ENCODE assay signal across 1 cellular context in the genomic region with DNA sequence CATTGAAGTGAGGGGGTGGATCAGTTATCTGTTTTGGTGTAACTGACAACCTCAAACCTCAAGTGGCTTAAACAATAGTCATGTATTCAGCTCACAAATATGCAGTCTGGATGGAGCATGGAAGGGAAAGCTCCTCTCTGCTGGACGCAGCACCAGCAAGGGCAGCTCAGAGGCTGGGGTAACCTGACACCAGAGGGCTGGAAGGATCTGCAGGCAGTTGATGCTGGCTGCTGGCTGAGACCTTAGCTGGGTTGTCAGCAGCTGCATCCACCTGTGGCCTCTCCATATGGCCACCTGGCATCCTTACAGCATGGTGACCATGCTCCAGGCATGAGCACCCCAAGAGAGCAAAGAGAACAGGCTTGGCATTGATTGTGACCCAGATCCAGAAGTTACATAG.
TF ChIP-seq lines count a peak whose summit lies in the region.

No MANE protein-coding gene starts in this region.

TF ChIP-seq in GM23338, 12 proteins besides CTCF, POLR2A, EP300 and RAD21 (continued from another document):
- TF ChIP-seq, protein P1, sequence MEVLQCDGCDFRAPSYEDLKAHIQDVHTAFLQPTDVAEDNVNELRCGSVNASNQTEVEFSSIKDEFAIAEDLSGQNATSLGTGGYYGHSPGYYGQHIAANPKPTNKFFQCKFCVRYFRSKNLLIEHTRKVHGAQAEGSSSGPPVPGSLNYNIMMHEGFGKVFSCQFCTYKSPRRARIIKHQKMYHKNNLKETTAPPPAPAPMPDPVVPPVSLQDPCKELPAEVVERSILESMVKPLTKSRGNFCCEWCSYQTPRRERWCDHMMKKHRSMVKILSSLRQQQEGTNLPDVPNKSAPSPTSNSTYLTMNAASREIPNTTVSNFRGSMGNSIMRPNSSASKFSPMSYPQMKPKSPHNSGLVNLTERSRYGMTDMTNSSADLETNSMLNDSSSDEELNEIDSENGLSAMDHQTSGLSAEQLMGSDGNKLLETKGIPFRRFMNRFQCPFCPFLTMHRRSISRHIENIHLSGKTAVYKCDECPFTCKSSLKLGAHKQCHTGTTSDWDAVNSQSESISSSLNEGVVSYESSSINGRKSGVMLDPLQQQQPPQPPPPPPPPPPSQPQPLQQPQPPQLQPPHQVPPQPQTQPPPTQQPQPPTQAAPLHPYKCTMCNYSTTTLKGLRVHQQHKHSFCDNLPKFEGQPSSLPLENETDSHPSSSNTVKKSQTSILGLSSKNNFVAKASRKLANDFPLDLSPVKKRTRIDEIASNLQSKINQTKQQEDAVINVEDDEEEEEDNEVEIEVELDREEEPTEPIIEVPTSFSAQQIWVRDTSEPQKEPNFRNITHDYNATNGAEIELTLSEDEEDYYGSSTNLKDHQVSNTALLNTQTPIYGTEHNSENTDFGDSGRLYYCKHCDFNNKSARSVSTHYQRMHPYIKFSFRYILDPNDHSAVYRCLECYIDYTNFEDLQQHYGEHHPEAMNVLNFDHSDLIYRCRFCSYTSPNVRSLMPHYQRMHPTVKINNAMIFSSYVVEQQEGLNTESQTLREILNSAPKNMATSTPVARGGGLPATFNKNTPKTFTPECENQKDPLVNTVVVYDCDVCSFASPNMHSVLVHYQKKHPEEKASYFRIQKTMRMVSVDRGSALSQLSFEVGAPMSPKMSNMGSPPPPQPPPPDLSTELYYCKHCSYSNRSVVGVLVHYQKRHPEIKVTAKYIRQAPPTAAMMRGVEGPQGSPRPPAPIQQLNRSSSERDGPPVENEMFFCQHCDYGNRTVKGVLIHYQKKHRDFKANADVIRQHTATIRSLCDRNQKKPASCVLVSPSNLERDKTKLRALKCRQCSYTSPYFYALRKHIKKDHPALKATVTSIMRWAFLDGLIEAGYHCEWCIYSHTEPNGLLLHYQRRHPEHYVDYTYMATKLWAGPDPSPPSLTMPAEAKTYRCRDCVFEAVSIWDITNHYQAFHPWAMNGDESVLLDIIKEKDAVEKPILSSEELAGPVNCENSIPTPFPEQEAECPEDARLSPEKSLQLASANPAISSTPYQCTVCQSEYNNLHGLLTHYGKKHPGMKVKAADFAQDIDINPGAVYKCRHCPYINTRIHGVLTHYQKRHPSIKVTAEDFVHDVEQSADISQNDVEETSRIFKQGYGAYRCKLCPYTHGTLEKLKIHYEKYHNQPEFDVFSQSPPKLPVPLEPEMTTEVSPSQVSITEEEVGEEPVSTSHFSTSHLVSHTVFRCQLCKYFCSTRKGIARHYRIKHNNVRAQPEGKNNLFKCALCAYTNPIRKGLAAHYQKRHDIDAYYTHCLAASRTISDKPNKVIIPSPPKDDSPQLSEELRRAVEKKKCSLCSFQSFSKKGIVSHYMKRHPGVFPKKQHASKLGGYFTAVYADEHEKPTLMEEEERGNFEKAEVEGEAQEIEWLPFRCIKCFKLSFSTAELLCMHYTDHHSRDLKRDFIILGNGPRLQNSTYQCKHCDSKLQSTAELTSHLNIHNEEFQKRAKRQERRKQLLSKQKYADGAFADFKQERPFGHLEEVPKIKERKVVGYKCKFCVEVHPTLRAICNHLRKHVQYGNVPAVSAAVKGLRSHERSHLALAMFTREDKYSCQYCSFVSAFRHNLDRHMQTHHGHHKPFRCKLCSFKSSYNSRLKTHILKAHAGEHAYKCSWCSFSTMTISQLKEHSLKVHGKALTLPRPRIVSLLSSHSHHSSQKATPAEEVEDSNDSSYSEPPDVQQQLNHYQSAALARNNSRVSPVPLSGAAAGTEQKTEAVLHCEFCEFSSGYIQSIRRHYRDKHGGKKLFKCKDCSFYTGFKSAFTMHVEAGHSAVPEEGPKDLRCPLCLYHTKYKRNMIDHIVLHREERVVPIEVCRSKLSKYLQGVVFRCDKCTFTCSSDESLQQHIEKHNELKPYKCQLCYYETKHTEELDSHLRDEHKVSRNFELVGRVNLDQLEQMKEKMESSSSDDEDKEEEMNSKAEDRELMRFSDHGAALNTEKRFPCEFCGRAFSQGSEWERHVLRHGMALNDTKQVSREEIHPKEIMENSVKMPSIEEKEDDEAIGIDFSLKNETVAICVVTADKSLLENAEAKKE (CRISPR knock-in tag; IDR thresholded peaks at IDR 0.05) = no peak
- TF ChIP-seq ZNF114 (CRISPR knock-in tag; IDR thresholded peaks at IDR 0.05) (no peak), STAT1 (IDR thresholded peaks at IDR 0.05; ENCODE audit: unreplicated experiment) (no peak), EZH2 (IDR thresholded peaks at IDR 0.05; ENCODE audit: low read depth, unreplicated experiment) (no peak), EZH2phosphoT487 (IDR thresholded peaks at IDR 0.05; ENCODE audit: unreplicated experiment) (no peak)
